Comparison of ENCODE assay signal across 1 cellular context in genomic region chr3:148911173-148911572, GRCh38.
TF ChIP-seq lines count a peak whose summit lies in the region.

No MANE protein-coding gene starts in this region.

TF ChIP-seq in GM23338, 12 proteins besides CTCF, POLR2A, EP300 and RAD21 (continued from another document):
- no peak for TF ChIP-seq EZH2phosphoT487 (IDR thresholded peaks at IDR 0.05; ENCODE audit: unreplicated experiment)
- TF ChIP-seq ZNF331 (CRISPR knock-in tag; IDR thresholded peaks at IDR 0.05; ENCODE audit: low read depth) = no peak
- TF ChIP-seq NANOG (IDR thresholded peaks at IDR 0.05; ENCODE audit: borderline replicate concordance) = no peak
- no peak for TF ChIP-seq CREB1 (CRISPR knock-in tag; IDR thresholded peaks at IDR 0.05; ENCODE audit: low read depth)
- no peak for TF ChIP-seq REST (IDR thresholded peaks at IDR 0.05; ENCODE audit: unreplicated experiment)
- no peak for TF ChIP-seq ZNF114 (CRISPR knock-in tag; IDR thresholded peaks at IDR 0.05)
- no peak for TF ChIP-seq ETS1 (IDR thresholded peaks at IDR 0.05)
